9 cellular contexts compared by ENCODE assay signal in the genomic region with DNA sequence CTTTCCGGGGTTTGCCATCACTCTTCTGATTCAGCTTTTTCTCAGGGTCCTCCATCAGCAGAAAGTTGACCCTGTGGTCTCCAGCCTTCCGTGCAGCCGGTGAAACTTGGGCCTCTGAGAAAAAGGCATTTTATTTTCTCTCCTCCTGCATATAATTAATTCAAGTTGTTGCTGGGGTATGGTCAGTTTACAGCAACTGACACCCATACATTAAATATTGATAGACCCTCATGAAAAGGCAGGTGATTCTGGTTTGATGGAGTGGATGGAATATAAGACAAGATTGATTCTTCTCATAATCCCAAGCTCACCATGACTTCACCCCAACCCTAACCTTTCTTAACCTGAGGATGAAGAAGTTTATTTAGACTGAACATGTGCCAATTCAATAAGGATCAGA. TPM values are rescaled to one million over a fixed set of nuclear protein-coding genes. Genes with fewer than 3 reads are reported as not detected.
"Had no signal": no experiment of that assay in that cellular context is flagged by ENCODE, and none has a peak within 500 bp of the region (broad histone marks: within the 10 kb centered on the region; RNA-seq: fewer than 3 reads in every experiment).

A gene with protein sequence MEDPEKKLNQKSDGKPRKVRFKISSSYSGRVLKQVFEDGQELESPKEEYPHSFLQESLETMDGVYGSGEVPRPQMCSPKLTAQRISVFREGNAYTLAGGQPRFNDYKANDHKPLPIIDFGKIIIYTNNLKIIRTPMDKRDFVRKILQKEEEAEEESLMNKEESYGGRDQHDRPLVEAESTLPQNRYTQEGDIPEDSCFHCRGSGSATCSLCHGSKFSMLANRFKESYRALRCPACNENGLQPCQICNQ (minus strand): TSS at position 101 of the 400 bp plus-strand sequence. CDS start 46 bp downstream, at position 55.

- DNase-seq: GDM1, GF-D8 had no signal

- ATAC-seq: GM12878 had no signal

- H3K4me3 ChIP-seq: GM12878 had no signal

- FAIRE-seq: G401.6, GM12878, GM12891, GM12892, GM18507, GM19239 had no signal

RNA-seq across cellular contexts. Expression of the gene that starts here (rescaled TPM):
- total RNA-seq: G401, GM12878 had no signal
- polyA plus RNA-seq: GM12878 had no signal
